ENCODE assay signal across 8 cellular contexts in the genomic region with DNA sequence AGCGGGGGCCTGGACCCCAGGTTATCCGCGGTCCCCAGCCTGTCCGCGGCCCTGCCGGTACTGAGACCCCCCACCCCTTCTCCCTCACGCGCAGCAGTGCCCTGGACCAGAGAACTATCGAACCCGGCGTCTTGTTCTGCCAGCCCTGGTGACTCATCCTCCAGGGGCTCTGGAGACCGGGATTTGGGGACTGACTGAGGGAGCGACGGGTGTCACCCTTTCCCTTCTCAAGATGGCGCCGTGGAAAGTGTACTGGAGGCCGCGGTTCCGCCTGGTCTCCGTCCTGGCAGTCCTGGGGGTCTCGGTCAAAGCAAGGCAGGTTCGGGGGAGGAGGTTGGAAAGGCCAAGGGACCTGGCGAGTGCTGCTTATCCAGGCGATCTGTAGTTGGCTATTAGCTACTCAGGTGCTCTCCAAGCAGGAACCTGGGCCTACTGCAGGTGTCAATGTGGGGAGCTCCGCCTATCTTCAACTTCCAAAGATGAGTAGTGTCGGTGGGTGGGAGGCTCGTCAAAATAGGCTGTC. TPM values are rescaled to one million over a fixed set of nuclear protein-coding genes. Genes with fewer than 3 reads are reported as not detected.
A peak's percentile ranks its signal among the peaks of the same experiment; 100 is the strongest.
DNase-seq lines count a peak whose midpoint lies in the region; ATAC-seq, FAIRE-seq and TF ChIP-seq lines count a peak whose summit lies in the region.

No MANE protein-coding gene starts in this region.

- H3K27ac Mint-ChIP-seq in CD4-positive, alpha-beta memory T cell, result peak overlapping the region; percentile 97 to 100 (median 99)
- peak overlapping the region; percentile 97 for H3K27ac Mint-ChIP-seq in astrocyte (ENCODE audit: unreplicated experiment)

- peaks cover 47% of the 10 kb centered on the region for H4K20me1 ChIP-seq in astrocyte (ENCODE audit: insufficient read depth, low read length)

- H3K79me2 ChIP-seq in astrocyte (ENCODE audit: insufficient read depth, low read length), result peaks cover 54% of the 10 kb centered on the region

- CTCF ChIA-PET in CD4-positive, alpha-beta memory T cell (lab: Charles Lee; ENCODE audit: partially characterized antibody), result interaction anchor here (1.3 kb wide), 1 partner anchor 94 kb away, joined by 4 read pairs; no protein-coding TSS in a partner anchor

- peak overlapping the region; percentile 50 to 79 for H3K4me3 ChIP-seq in CD4-positive, alpha-beta memory T cell (ENCODE audit: low read length in 2 of 2)
- peak overlapping the region; percentile 96 for H3K4me3 ChIP-seq in astrocyte (ENCODE audit: insufficient read depth, low read depth, low read length)

- TF ChIP-seq CTCF in astrocyte (IDR thresholded peaks at IDR 0.05; ENCODE audit: insufficient read depth, low read depth, low read length), result no peak

- no peaks in the 10 kb centered on the region for H3K9me3 ChIP-seq in CD4-positive, alpha-beta memory T cell (ENCODE audit: control insufficient read depth in 1 of 2, low read length in 2 of 2)
- no peaks in the 10 kb centered on the region for H3K9me3 ChIP-seq in astrocyte (ENCODE audit: insufficient read depth, low read depth, low read length)

- no peak for TF ChIP-seq EP300 in Ishikawa (IDR thresholded peaks at IDR 0.05; ENCODE audit: borderline replicate concordance)

- H3K4me2 ChIP-seq in astrocyte (ENCODE audit: low read length), result peak overlapping the region; percentile 89

- H3K4me3 Mint-ChIP-seq in CD4-positive, alpha-beta memory T cell, result peak overlapping the region; percentile 96 to 100 (median 99)
- H3K4me3 Mint-ChIP-seq in astrocyte (ENCODE audit: unreplicated experiment), result peak overlapping the region; percentile 99

- H3K27me3 ChIP-seq in CD4-positive, alpha-beta memory T cell (ENCODE audit: insufficient read depth, low read length), result no peaks in the 10 kb centered on the region
- no peaks in the 10 kb centered on the region for H3K27me3 ChIP-seq in astrocyte (ENCODE audit: insufficient read depth, low read length)

- FAIRE-seq in astrocyte (lab: Jason Lieb, UNC), result no peak

- no peak for TF ChIP-seq RAD21 in Ishikawa (IDR thresholded peaks at IDR 0.05; ENCODE audit: low read depth)

- H3K4me1 Mint-ChIP-seq in CD4-positive, alpha-beta memory T cell, result peaks cover 32 to 74% (median 53%) of the 10 kb centered on the region in 4 donors
- peaks cover 6% of the 10 kb centered on the region for H3K4me1 Mint-ChIP-seq in astrocyte (ENCODE audit: low read depth, unreplicated experiment)

- H3K27me3 Mint-ChIP-seq in CD4-positive, alpha-beta memory T cell, result no peaks in the 10 kb centered on the region
- H3K27me3 Mint-ChIP-seq in astrocyte (ENCODE audit: low read depth, unreplicated experiment), result no peaks in the 10 kb centered on the region

- DNase-seq in CD4-positive, alpha-beta memory T cell, result peak; percentile 56 to 79 (median 59)
- DNase-seq in T-helper 1 cell (peak; percentile 9 to 55 (median 30)), astrocyte (ENCODE audit: low read depth) (peak; percentile 25), hypothalamus (lab: John Stamatoyannopoulos, UW) (peak in 41 of 51 donors; percentile 4 to 73 (median 45)), sciatic nerve (ENCODE audit: low spot score) (peak; percentile 70), T1000 (lab: John Stamatoyannopoulos, UW) (no peak)

- H3K4me1 ChIP-seq in CD4-positive, alpha-beta memory T cell (ENCODE audit: insufficient read depth, low read length), result peaks cover 53% of the 10 kb centered on the region
- peaks cover 13% of the 10 kb centered on the region for H3K4me1 ChIP-seq in astrocyte (ENCODE audit: insufficient read depth, low read length)

- peak overlapping the region; percentile 98 for H3K27ac ChIP-seq in CD4-positive, alpha-beta memory T cell (ENCODE audit: low read depth, low read length)
- peak overlapping the region; percentile 96 for H3K27ac ChIP-seq in astrocyte (ENCODE audit: low read depth, low read length)

- H2AFZ ChIP-seq in astrocyte (ENCODE audit: low read depth, low read length), result peak overlapping the region; percentile 65

- intact Hi-C loops in CD4-positive, alpha-beta memory T cell (cut with micrococcal nuclease), result loop anchor here (1.0 kb wide), 2 partner anchors 92 to 239 kb away; partner anchors contain the start of gene SGO1
- intact Hi-C loops in sciatic nerve (cut with DNase I), result loop anchor here (5.0 kb wide), 1 partner anchor 90 kb away; no protein-coding TSS in a partner anchor

- POLR2A ChIA-PET in CD4-positive, alpha-beta memory T cell (lab: Charles Lee; ENCODE audit: partially characterized antibody), result interaction anchor here (0.6 to 6.3 kb wide), 6 partner anchors 11 to 239 kb away, joined by 3 to 62 read pairs (median 5); partner anchors contain the start of genes KAT2B and SGO1

- peaks cover 5% of the 10 kb centered on the region for H3K36me3 ChIP-seq in CD4-positive, alpha-beta memory T cell (ENCODE audit: insufficient read depth, low read length)
- H3K36me3 ChIP-seq in astrocyte (ENCODE audit: insufficient read depth, low read length), result no peaks in the 10 kb centered on the region

- peaks cover 10 to 37% of the 10 kb centered on the region in 2 donors for H3K36me3 Mint-ChIP-seq in CD4-positive, alpha-beta memory T cell
- peaks cover 3% of the 10 kb centered on the region for H3K36me3 Mint-ChIP-seq in astrocyte (ENCODE audit: low read depth, unreplicated experiment)

- H3K9me3 Mint-ChIP-seq in CD4-positive, alpha-beta memory T cell, result no peaks in the 10 kb centered on the region
- no peaks in the 10 kb centered on the region for H3K9me3 Mint-ChIP-seq in astrocyte (ENCODE audit: unreplicated experiment)

- H3K9ac ChIP-seq in astrocyte (ENCODE audit: low read length), result peak overlapping the region; percentile 99

- ATAC-seq in GM21526 (IDR thresholded peaks at IDR 0.05; ENCODE audit: low FRiP score, unreplicated experiment) (peak; percentile 25), sciatic nerve (peak; percentile 41)

TF ChIP-seq in Ishikawa, 13 proteins besides CTCF, POLR2A, EP300 and RAD21:
- TF ChIP-seq YY1 (IDR thresholded peaks at IDR 0.05; ENCODE audit: low read depth) (peak; percentile 88), FOXM1 (IDR thresholded peaks at IDR 0.05; ENCODE audit: borderline replicate concordance, low read depth) (no peak), CREB1 (IDR thresholded peaks at IDR 0.05; ENCODE audit: low read depth) (no peak), TEAD4 (IDR thresholded peaks at IDR 0.05) (no peak), TAF1 (IDR thresholded peaks at IDR 0.05; ENCODE audit: low read depth) (no peak; the same call in none of the 2 replicates), CEBPB (IDR thresholded peaks at IDR 0.05) (no peak), MAX (IDR thresholded peaks at IDR 0.05) (no peak), ZBTB7A (IDR thresholded peaks at IDR 0.05; ENCODE audit: low read depth) (no peak; the same call in 1 of the 2 replicates)

RNA-seq across cellular contexts. Expression of gene RAB5A, which starts 0.7 kb away (rescaled TPM):
- 10 to 100 TPM; 57.0 to 57.1 TPM for total RNA-seq in CD4-positive, alpha-beta memory T cell
- 10 to 100 TPM; 44.3 to 49.7 TPM for polyA plus RNA-seq in CD4-positive, alpha-beta memory T cell
- 105 and 106 TPM in 2 replicates for total RNA-seq in astrocyte
- total RNA-seq in sciatic nerve, result 66.9 TPM

RNA-seq across cellular contexts. Expression of gene EFHB, which starts 13.6 kb away (rescaled TPM):
- 1 to 10 TPM in 1 of 2 experiments, not detected in 1; 1.5 TPM for total RNA-seq in CD4-positive, alpha-beta memory T cell
- not detected for polyA plus RNA-seq in CD4-positive, alpha-beta memory T cell
- total RNA-seq in astrocyte, result 0.94 and 1.2 TPM in 2 replicates
- 8.4 TPM for total RNA-seq in sciatic nerve
